ENCODE assay signal across 28 cellular contexts in genomic region chr7:108053250-108053649, GRCh38.
"Had no signal": no experiment of that assay in that cellular context is flagged by ENCODE, and none has a peak within 500 bp of the region (broad histone marks: within the 10 kb centered on the region; RNA-seq: fewer than 3 reads in every experiment).

No MANE protein-coding gene starts in this region.

- H3K9me3 ChIP-seq: stomach, suprapubic skin, testis, thoracic aorta, thyroid gland, tibial artery, tibial nerve, transverse colon, upper lobe of left lung, upper lobe of right lung, uterus, vagina had no signal

- H3K4me1 ChIP-seq: suprapubic skin, testis, thyroid gland, tibial artery, tibial nerve, upper lobe of left lung, upper lobe of right lung, uterus, vagina had no signal

- H3K27me3 Mint-ChIP-seq: stimulated activated naive B cell treated with anti-CD40 and anti-IgM and Interleukin-4, amounts not matched to agents 10 μg/mL and 1 μg/mL and 100 μg/mL, for 72 hours; stimulated activated naive CD8-positive, alpha-beta T cell treated with anti-CD3 and anti-CD28 coated beads, Interleukin-15, amount 100 ng/mL, for 72 hours; type B pancreatic cell had no signal

- ATAC-seq: stimulated activated memory B cell treated with anti-CD40 and anti-IgM and Interleukin-4, amounts not matched to agents 10 μg/mL and 1 μg/mL and 100 μg/mL, for 72 hours; stimulated activated naive B cell treated with anti-CD40 and anti-IgM and Interleukin-4, amounts not matched to agents 10 μg/mL and 1 μg/mL and 100 μg/mL, for 72 hours; stimulated activated naive CD8-positive, alpha-beta T cell treated with anti-CD3 and anti-CD28 coated beads, Interleukin-15, amount 100 ng/mL, for 72 hours; stimulated activated naive CD8-positive, alpha-beta T cell treated with anti-CD3 and anti-CD28 coated beads, Interleukin-15, Interleukin-2, amounts not matched to agents 100 U/mL and 50 U/mL, for 24 hours; upper lobe of right lung had no signal

- H3K27ac ChIP-seq: stomach, suprapubic skin, testis, thoracic aorta, thyroid gland, tibial artery, tibial nerve, transverse colon, upper lobe of left lung, upper lobe of right lung, uterus, vagina had no signal

- FAIRE-seq: urothelium cell line had no signal

- H3K9me3 Mint-ChIP-seq: stimulated activated effector memory CD8-positive, alpha-beta T cell treated with anti-CD3 and anti-CD28 coated beads, Interleukin-12 subunit alpha, Interleukin-12 subunit beta, amount 100 ng/mL, for 72 hours; stimulated activated memory B cell treated with anti-CD40 and anti-IgM and Interleukin-4, amounts not matched to agents 10 μg/mL and 1 μg/mL and 100 μg/mL, for 72 hours; stimulated activated naive B cell treated with anti-CD40 and anti-IgM and Interleukin-4, amounts not matched to agents 10 μg/mL and 1 μg/mL and 100 μg/mL, for 72 hours; stimulated activated naive CD8-positive, alpha-beta T cell treated with anti-CD3 and anti-CD28 coated beads, Interleukin-15, amount 100 ng/mL, for 72 hours; stimulated activated naive CD8-positive, alpha-beta T cell treated with anti-CD3 and anti-CD28 coated beads, Interleukin-15, Interleukin-2, amounts not matched to agents 100 ng/mL and 50 ng/mL, for 24 hours; type B pancreatic cell had no signal

- H3K36me3 ChIP-seq: stomach, suprapubic skin, thoracic aorta, thyroid gland, tibial artery, tibial nerve, transverse colon, upper lobe of left lung, upper lobe of right lung, uterus, vagina had no signal

- H3K4me3 Mint-ChIP-seq: stimulated activated effector memory CD8-positive, alpha-beta T cell treated with anti-CD3 and anti-CD28 coated beads, Interleukin-12 subunit alpha, Interleukin-12 subunit beta, amount 100 ng/mL, for 72 hours; stimulated activated memory B cell treated with anti-CD40 and anti-IgM and Interleukin-4, amounts not matched to agents 10 μg/mL and 1 μg/mL and 100 μg/mL, for 72 hours; stimulated activated naive B cell treated with anti-CD40 and anti-IgM and Interleukin-4, amounts not matched to agents 10 μg/mL and 1 μg/mL and 100 μg/mL, for 72 hours; stimulated activated naive CD8-positive, alpha-beta T cell treated with anti-CD3 and anti-CD28 coated beads, Interleukin-15, amount 100 ng/mL, for 72 hours; stimulated activated naive CD8-positive, alpha-beta T cell treated with anti-CD3 and anti-CD28 coated beads, Interleukin-15, Interleukin-2, amounts not matched to agents 100 ng/mL and 50 ng/mL, for 24 hours; type B pancreatic cell had no signal

- H3K4me1 Mint-ChIP-seq: stimulated activated effector memory CD8-positive, alpha-beta T cell treated with anti-CD3 and anti-CD28 coated beads, Interleukin-12 subunit alpha, Interleukin-12 subunit beta, amount 100 ng/mL, for 72 hours; stimulated activated memory B cell treated with anti-CD40 and anti-IgM and Interleukin-4, amounts not matched to agents 10 μg/mL and 1 μg/mL and 100 μg/mL, for 72 hours; stimulated activated naive CD8-positive, alpha-beta T cell treated with anti-CD3 and anti-CD28 coated beads, Interleukin-15, amount 100 ng/mL, for 72 hours had no signal

- H3K4me3 ChIP-seq: stomach, suprapubic skin, testis, thoracic aorta, thyroid gland, tibial artery, tibial nerve, transverse colon, upper lobe of left lung, upper lobe of right lung, uterus, vagina had no signal

- DNase-seq: stimulated activated CD4-positive, alpha-beta T cell treated with anti-CD3 and anti-CD28 coated beads, Interleukin-2, amount 100 ng/mL, for 48 hours; stimulated activated CD4-positive, alpha-beta T cell treated with anti-CD3 and anti-CD28 coated beads, Interleukin-4, amount 100 ng/mL, for 1 hour; stimulated activated CD4-positive, alpha-beta T cell treated with anti-CD3 and anti-CD28 coated beads, Interleukin-4, amount 100 ng/mL, for 24 hours; stimulated activated CD4-positive, alpha-beta T cell treated with anti-CD3 and anti-CD28 coated beads, Interleukin-4, amount 100 ng/mL, for 4 hours; stimulated activated CD8-positive, alpha-beta memory T cell treated with anti-CD3 and anti-CD28 coated beads, Interleukin-4, amount 100 ng/mL, for 48 hours; stimulated activated naive B cell treated with anti-CD40 and anti-IgM and Interleukin-4, amounts not matched to agents 10 μg/mL and 1 μg/mL and 100 μg/mL, for 72 hours; stimulated activated naive CD4-positive, alpha-beta T cell; stimulated activated naive CD4-positive, alpha-beta T cell treated with Interleukin-2 at 50 U/mL for 16 hours; stimulated activated naive CD8-positive, alpha-beta T cell treated with anti-CD3 and anti-CD28 coated beads, Interleukin-15, amount 100 ng/mL, for 72 hours; stimulated activated naive CD8-positive, alpha-beta T cell treated with anti-CD3 and anti-CD28 coated beads, Interleukin-15, Interleukin-2, amounts not matched to agents 100 U/mL and 50 U/mL, for 24 hours; stomach; substantia nigra; testis; thyroid gland; tibial artery; transverse colon; upper lobe of left lung; upper lobe of right lung; uterus had no signal

- H3K27me3 ChIP-seq: stomach, suprapubic skin, testis, thyroid gland, tibial artery, tibial nerve, transverse colon, upper lobe of left lung, upper lobe of right lung, uterus, vagina had no signal

- H3K27ac Mint-ChIP-seq: stimulated activated effector memory CD8-positive, alpha-beta T cell treated with anti-CD3 and anti-CD28 coated beads, Interleukin-12 subunit alpha, Interleukin-12 subunit beta, amount 100 ng/mL, for 72 hours; stimulated activated memory B cell treated with anti-CD40 and anti-IgM and Interleukin-4, amounts not matched to agents 10 μg/mL and 1 μg/mL and 100 μg/mL, for 72 hours; stimulated activated naive B cell treated with anti-CD40 and anti-IgM and Interleukin-4, amounts not matched to agents 10 μg/mL and 1 μg/mL and 100 μg/mL, for 72 hours; stimulated activated naive CD8-positive, alpha-beta T cell treated with anti-CD3 and anti-CD28 coated beads, Interleukin-15, amount 100 ng/mL, for 72 hours; stimulated activated naive CD8-positive, alpha-beta T cell treated with anti-CD3 and anti-CD28 coated beads, Interleukin-15, Interleukin-2, amounts not matched to agents 100 ng/mL and 50 ng/mL, for 24 hours; type B pancreatic cell had no signal

- H3K36me3 Mint-ChIP-seq: stimulated activated effector memory CD8-positive, alpha-beta T cell treated with anti-CD3 and anti-CD28 coated beads, Interleukin-12 subunit alpha, Interleukin-12 subunit beta, amount 100 ng/mL, for 72 hours; stimulated activated memory B cell treated with anti-CD40 and anti-IgM and Interleukin-4, amounts not matched to agents 10 μg/mL and 1 μg/mL and 100 μg/mL, for 72 hours; stimulated activated naive B cell treated with anti-CD40 and anti-IgM and Interleukin-4, amounts not matched to agents 10 μg/mL and 1 μg/mL and 100 μg/mL, for 72 hours; type B pancreatic cell had no signal
